In the genomic region with DNA sequence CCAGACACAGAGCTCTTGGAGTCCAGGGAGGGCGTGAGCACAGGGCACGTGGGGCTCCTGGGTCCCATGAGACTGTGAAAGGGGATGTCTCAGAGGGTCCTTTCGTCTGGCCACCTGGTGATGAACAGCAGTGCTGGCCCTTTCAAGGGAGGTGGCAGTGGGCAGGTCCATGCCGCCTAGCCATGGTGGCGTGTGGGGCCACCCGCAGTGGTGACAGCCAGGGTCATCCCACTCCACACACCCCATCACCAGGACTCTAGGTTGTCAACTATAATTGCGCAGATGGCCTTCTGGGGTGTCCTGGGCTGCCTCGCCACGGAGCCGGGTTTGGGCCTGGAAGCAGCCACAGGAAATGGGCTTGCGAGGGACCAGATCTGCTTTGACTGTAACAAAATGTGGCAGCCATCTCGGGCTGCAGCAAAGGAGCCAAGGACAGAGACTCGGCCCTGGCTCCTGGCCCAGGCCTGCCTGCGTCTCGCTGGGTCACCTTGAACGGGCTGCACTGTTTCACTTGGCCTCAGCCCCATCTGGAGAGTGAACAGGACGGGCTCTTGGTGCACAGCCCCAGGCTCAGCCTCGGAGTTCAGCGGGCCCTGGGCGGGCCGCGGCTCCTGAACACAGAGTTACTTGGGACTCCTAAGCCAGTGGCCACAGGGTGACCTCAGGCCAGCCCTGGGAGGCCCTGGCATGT, we compare ENCODE assay signal across 16 cellular contexts.
DNase-seq lines count a peak whose midpoint lies in the region; ATAC-seq, FAIRE-seq and TF ChIP-seq lines count a peak whose summit lies in the region.
"Had no signal": no experiment of that assay in that cellular context is flagged by ENCODE, and none has a peak within 500 bp of the region (broad histone marks: within the 10 kb centered on the region; RNA-seq: fewer than 3 reads in every experiment).

No MANE protein-coding gene starts in this region.

- DNase-seq in AG20443 (ENCODE audit: low spot score), result peak; percentile 59
- peak in 27 of 61 donors; percentile 17 to 86 (median 44) for DNase-seq in caudate nucleus (lab: John Stamatoyannopoulos, UW)
- no peak for DNase-seq in left cardiac atrium
- peak; percentile 49 for DNase-seq in pons (ENCODE audit: low spot score)
- DNase-seq in stimulated activated naive B cell treated with anti-CD40 and anti-IgM and Interleukin-4, amounts not matched to agents 10 μg/mL and 1 μg/mL and 100 μg/mL, for 72 hours, result no peak
- DNase-seq in immature natural killer cell, result no peak
- no peak for DNase-seq in NCI-H82 (lab: John Stamatoyannopoulos, UW)
- no peak for DNase-seq in D721Med (ENCODE audit: insufficient read length, low spot score)
- DNase-seq: activated CD4-positive, alpha-beta T cell treated with anti-CD3 and anti-CD28 coated beads, Interleukin-2, amount 50 U/mL, for 1 hour; dermis blood vessel endothelial cell; foreskin keratinocyte; MM.1S; NCI-H1694; NCI-H774; stimulated activated CD4-positive, alpha-beta T cell treated with anti-CD3 and anti-CD28 coated beads, Interleukin-2, amount 100 ng/mL, for 24 hours had no signal

- peak; percentile 81 to 86 for ATAC-seq in left cardiac atrium
- ATAC-seq in stimulated activated naive B cell treated with anti-CD40 and anti-IgM and Interleukin-4, amounts not matched to agents 10 μg/mL and 1 μg/mL and 100 μg/mL, for 72 hours (replicated peaks), result no peak
- ATAC-seq: foreskin keratinocyte had no signal

- intact Hi-C loops in left cardiac atrium (cut with DNase I), result no loop called here

- H3K4me3 Mint-ChIP-seq in stimulated activated naive B cell treated with anti-CD40 and anti-IgM and Interleukin-4, amounts not matched to agents 10 μg/mL and 1 μg/mL and 100 μg/mL, for 72 hours, result no peak overlapping the region
- no peak overlapping the region for H3K4me3 Mint-ChIP-seq in immature natural killer cell

- H3K36me3 Mint-ChIP-seq in stimulated activated naive B cell treated with anti-CD40 and anti-IgM and Interleukin-4, amounts not matched to agents 10 μg/mL and 1 μg/mL and 100 μg/mL, for 72 hours, result peaks cover 0 to 3% of the 10 kb centered on the region in 2 donors
- H3K36me3 Mint-ChIP-seq in immature natural killer cell, result no peaks in the 10 kb centered on the region

- TF ChIP-seq CTCF in D721Med (IDR thresholded peaks at IDR 0.05; ENCODE audit: insufficient read depth, missing control alignments), result no peak

- no peak overlapping the region for H3K27ac Mint-ChIP-seq in stimulated activated naive B cell treated with anti-CD40 and anti-IgM and Interleukin-4, amounts not matched to agents 10 μg/mL and 1 μg/mL and 100 μg/mL, for 72 hours
- H3K27ac Mint-ChIP-seq in immature natural killer cell, result peak overlapping the region in 1 of 6 donors; percentile 26

- H3K9me3 Mint-ChIP-seq in stimulated activated naive B cell treated with anti-CD40 and anti-IgM and Interleukin-4, amounts not matched to agents 10 μg/mL and 1 μg/mL and 100 μg/mL, for 72 hours, result no peaks in the 10 kb centered on the region
- H3K9me3 Mint-ChIP-seq in immature natural killer cell, result no peaks in the 10 kb centered on the region

- peaks cover 45 to 56% of the 10 kb centered on the region in 2 donors for H3K27me3 Mint-ChIP-seq in stimulated activated naive B cell treated with anti-CD40 and anti-IgM and Interleukin-4, amounts not matched to agents 10 μg/mL and 1 μg/mL and 100 μg/mL, for 72 hours
- peaks cover 0 to 5% (median 2%) of the 10 kb centered on the region in 3 donors for H3K27me3 Mint-ChIP-seq in immature natural killer cell (ENCODE audit: low read depth in 3 of 3)

- H3K27ac ChIP-seq in caudate nucleus (ENCODE audit: low read depth, low read length), result peak overlapping the region; percentile 80
- H3K27ac ChIP-seq: epithelial cell of prostate, foreskin keratinocyte had no signal

- no peaks in the 10 kb centered on the region for H3K4me1 Mint-ChIP-seq in stimulated activated naive B cell treated with anti-CD40 and anti-IgM and Interleukin-4, amounts not matched to agents 10 μg/mL and 1 μg/mL and 100 μg/mL, for 72 hours
- no peaks in the 10 kb centered on the region for H3K4me1 Mint-ChIP-seq in immature natural killer cell

- FAIRE-seq in D721Med (lab: Jason Lieb, UNC), result no peak

Comparison
In these comparisons a context has a peak if more than half of its experiments do, and no peak if none do; other contexts are left out.
1. DNase-seq: peak in AG20443 (single experiment) and pons (single experiment); none in left cardiac atrium (single experiment), stimulated activated naive B cell treated with anti-CD40 and anti-IgM and Interleukin-4, amounts not matched to agents 10 μg/mL and 1 μg/mL and 100 μg/mL, for 72 hours (single experiment), immature natural killer cell (0 of 3), NCI-H82 (single experiment) and D721Med (single experiment).
2. ATAC-seq: peak in left cardiac atrium (2 of 2); none in stimulated activated naive B cell treated with anti-CD40 and anti-IgM and Interleukin-4, amounts not matched to agents 10 μg/mL and 1 μg/mL and 100 μg/mL, for 72 hours (0 of 2).